ENCODE assay signal across 19 cellular contexts in genomic region chr17:82609655-82610054, GRCh38. TPM values are rescaled to one million over a fixed set of nuclear protein-coding genes. Genes with fewer than 3 reads are reported as not detected.
DNase-seq lines count a peak whose midpoint lies in the region; ATAC-seq and TF ChIP-seq lines count a peak whose summit lies in the region.
"Had no signal": no experiment of that assay in that cellular context is flagged by ENCODE, and none has a peak within 500 bp of the region (broad histone marks: within the 10 kb centered on the region; RNA-seq: fewer than 3 reads in every experiment).

No MANE protein-coding gene starts in this region.

- TF ChIP-seq POLR2A in breast epithelium (IDR thresholded peaks at IDR 0.05), result no peak

- no peaks in the 10 kb centered on the region for H3K4me1 Mint-ChIP-seq in activated CD4-positive, alpha-beta T cell treated with anti-CD3 and anti-CD28 coated beads, Interleukin-2, amount 10 ng/mL, durations not matched to agents 7 days and 5 days
- H3K4me1 Mint-ChIP-seq in activated CD4-positive, alpha-beta T cell treated with anti-CD3 and anti-CD28 coated beads for 36 hours, result no peaks in the 10 kb centered on the region
- H3K4me1 Mint-ChIP-seq in Caco-2 (ENCODE audit: low read depth, unreplicated experiment) (peaks cover 7% of the 10 kb centered on the region), nephron (peaks cover 29% of the 10 kb centered on the region), T-helper 17 cell (peaks cover 8% of the 10 kb centered on the region)

- H3K9me3 Mint-ChIP-seq in activated CD4-positive, alpha-beta T cell treated with anti-CD3 and anti-CD28 coated beads, Interleukin-2, amount 10 ng/mL, durations not matched to agents 7 days and 5 days, result no peaks in the 10 kb centered on the region
- H3K9me3 Mint-ChIP-seq in activated CD4-positive, alpha-beta T cell treated with anti-CD3 and anti-CD28 coated beads for 36 hours (ENCODE audit: low read depth), result no peaks in the 10 kb centered on the region
- H3K9me3 Mint-ChIP-seq in Caco-2 (ENCODE audit: unreplicated experiment), result no peaks in the 10 kb centered on the region
- H3K9me3 Mint-ChIP-seq in nephron, result peaks cover 9% of the 10 kb centered on the region

- H3K36me3 ChIP-seq in Caco-2 (ENCODE audit: control insufficient read depth, insufficient read depth, low read length), result peaks cover 3% of the 10 kb centered on the region; the same call in 1 of the 2 replicates
- H3K36me3 ChIP-seq in breast epithelium, result no peaks in the 10 kb centered on the region

- no peak for TF ChIP-seq CTCF in Caco-2 (IDR thresholded peaks at IDR 0.05; ENCODE audit: insufficient read depth in 1 of 2, low read depth in 1 of 2, low read length in 1 of 2, severe bottlenecking in 1 of 2, unreplicated experiment in 1 of 2)
- no peak for TF ChIP-seq CTCF in nephron (IDR thresholded peaks at IDR 0.05; ENCODE audit: unreplicated experiment in 3 of 3)
- TF ChIP-seq CTCF in breast epithelium (IDR thresholded peaks at IDR 0.05), result no peak

- no peak overlapping the region for H3K4me3 Mint-ChIP-seq in activated CD4-positive, alpha-beta T cell treated with anti-CD3 and anti-CD28 coated beads, Interleukin-2, amount 10 ng/mL, durations not matched to agents 7 days and 5 days
- H3K4me3 Mint-ChIP-seq in activated CD4-positive, alpha-beta T cell treated with anti-CD3 and anti-CD28 coated beads for 36 hours, result no peak overlapping the region
- H3K4me3 Mint-ChIP-seq in Caco-2 (ENCODE audit: unreplicated experiment), result no peak overlapping the region
- no peak overlapping the region for H3K4me3 Mint-ChIP-seq in nephron
- no peak overlapping the region for H3K4me3 Mint-ChIP-seq in T-helper 17 cell

- ATAC-seq in activated CD4-positive, alpha-beta T cell treated with anti-CD3 and anti-CD28 coated beads for 36 hours, result no peak
- no peak for ATAC-seq in T-helper 17 cell
- ATAC-seq: Right ventricle myocardium inferior had no signal

- POLR2A ChIA-PET in activated CD4-positive, alpha-beta T cell treated with anti-CD3 and anti-CD28 coated beads, Interleukin-2, amount 10 ng/mL, durations not matched to agents 7 days and 5 days (lab: Charles Lee), result no interaction called here
- POLR2A ChIA-PET in activated CD4-positive, alpha-beta T cell treated with anti-CD3 and anti-CD28 coated beads for 36 hours (lab: Charles Lee), result no interaction called here
- POLR2A ChIA-PET in Caco-2 (lab: Charles Lee), result no interaction called here

- H3K4me1 ChIP-seq in Caco-2 (no peaks in the 10 kb centered on the region), breast epithelium (no peaks in the 10 kb centered on the region)
- H3K4me1 ChIP-seq: Peyer's patch had no signal

- intact Hi-C loops in activated CD4-positive, alpha-beta T cell treated with anti-CD3 and anti-CD28 coated beads for 36 hours (cut with DNase I, micrococcal nuclease), result no loop called here
- intact Hi-C loops in Caco-2 (cut with micrococcal nuclease; ENCODE audit: unreplicated experiment), result no loop called here
- intact Hi-C loops in breast epithelium (cut with DNase I; ENCODE audit: low total_unique reads), result no loop called here

- H3K4me3 ChIP-seq in Caco-2 (ENCODE audit: low read depth, low read length), result no peak overlapping the region
- no peak overlapping the region for H3K4me3 ChIP-seq in breast epithelium
- H3K4me3 ChIP-seq: GM12878, Peyer's patch had no signal

- peak overlapping the region; percentile 67 for H3K27ac ChIP-seq in angular gyrus (ENCODE audit: low read depth, low read length)
- no peak overlapping the region for H3K27ac ChIP-seq in breast epithelium
- H3K27ac ChIP-seq: Peyer's patch had no signal

- H3K36me3 Mint-ChIP-seq in activated CD4-positive, alpha-beta T cell treated with anti-CD3 and anti-CD28 coated beads, Interleukin-2, amount 10 ng/mL, durations not matched to agents 7 days and 5 days (ENCODE audit: low read depth), result peaks cover 19% of the 10 kb centered on the region
- peaks cover 32% of the 10 kb centered on the region for H3K36me3 Mint-ChIP-seq in activated CD4-positive, alpha-beta T cell treated with anti-CD3 and anti-CD28 coated beads for 36 hours (ENCODE audit: low read depth)
- H3K36me3 Mint-ChIP-seq in Caco-2 (ENCODE audit: insufficient read depth, unreplicated experiment), result peaks cover 100% of the 10 kb centered on the region
- H3K36me3 Mint-ChIP-seq in nephron (ENCODE audit: low read depth), result peaks cover 79% of the 10 kb centered on the region
- peaks cover 4% of the 10 kb centered on the region for H3K36me3 Mint-ChIP-seq in T-helper 17 cell (ENCODE audit: low read depth)

- H3K9me3 ChIP-seq in Caco-2 (no peaks in the 10 kb centered on the region), T-helper 17 cell (ENCODE audit: control insufficient read depth, low read length, poor library complexity, severe bottlenecking) (no peaks in the 10 kb centered on the region), breast epithelium (no peaks in the 10 kb centered on the region)
- H3K9me3 ChIP-seq: Peyer's patch had no signal

- H3K27me3 Mint-ChIP-seq in activated CD4-positive, alpha-beta T cell treated with anti-CD3 and anti-CD28 coated beads, Interleukin-2, amount 10 ng/mL, durations not matched to agents 7 days and 5 days, result no peaks in the 10 kb centered on the region
- H3K27me3 Mint-ChIP-seq in activated CD4-positive, alpha-beta T cell treated with anti-CD3 and anti-CD28 coated beads for 36 hours, result no peaks in the 10 kb centered on the region
- no peaks in the 10 kb centered on the region for H3K27me3 Mint-ChIP-seq in Caco-2 (ENCODE audit: insufficient read depth, unreplicated experiment)
- H3K27me3 Mint-ChIP-seq in nephron (ENCODE audit: low read depth), result no peaks in the 10 kb centered on the region
- H3K27me3 Mint-ChIP-seq in T-helper 17 cell, result no peaks in the 10 kb centered on the region

- H3K27me3 ChIP-seq in Caco-2 (replicated peaks; ENCODE audit: control insufficient read depth, insufficient read depth, low read length) (no peaks in the 10 kb centered on the region), breast epithelium (no peaks in the 10 kb centered on the region)
- H3K27me3 ChIP-seq: Peyer's patch had no signal

- no TSS peak for BruUV-seq in Caco-2 (replicated peaks; lab: Mats Ljungman, UMichigan)

- CTCF ChIA-PET in activated CD4-positive, alpha-beta T cell treated with anti-CD3 and anti-CD28 coated beads, Interleukin-2, amount 10 ng/mL, durations not matched to agents 7 days and 5 days (lab: Charles Lee), result interaction anchor here (1.1 kb wide), 1 partner anchor 15 kb away, joined by 3 read pairs; no protein-coding TSS in a partner anchor
- CTCF ChIA-PET in activated CD4-positive, alpha-beta T cell treated with anti-CD3 and anti-CD28 coated beads for 36 hours (lab: Charles Lee), result interaction anchor here (1.2 kb wide), 1 partner anchor 12 kb away, joined by 4 read pairs; no protein-coding TSS in a partner anchor
- CTCF ChIA-PET in Caco-2 (lab: Charles Lee), result interaction anchor here (0.6 kb wide), 1 partner anchor 693 kb away, joined by 5 read pairs; no protein-coding TSS in a partner anchor

- no peak for DNase-seq in activated CD4-positive, alpha-beta T cell treated with anti-CD3 and anti-CD28 coated beads, Interleukin-2, amount 10 ng/mL, durations not matched to agents 7 days and 5 days
- no peak for DNase-seq in activated CD4-positive, alpha-beta T cell treated with anti-CD3 and anti-CD28 coated beads for 36 hours
- DNase-seq in Caco-2, result no peak
- DNase-seq in mesenteric fat pad (ENCODE audit: low spot score), result no peak
- no peak for DNase-seq in T-helper 17 cell
- no peak for DNase-seq in breast epithelium (ENCODE audit: low spot score in 2 of 2)
- DNase-seq: 8988T, DMS 273 treated with DMSO at 0.1 percent for 48 hours, GDM1, KG1, NCI-H1436, NCI-H2029 treated with DMSO at 0.1 percent for 48 hours, NCI-H510A treated with DMSO at 0.1 percent for 48 hours, NCI-H82, Peyer's patch had no signal

- peak overlapping the region; percentile 34 for H3K27ac Mint-ChIP-seq in activated CD4-positive, alpha-beta T cell treated with anti-CD3 and anti-CD28 coated beads, Interleukin-2, amount 10 ng/mL, durations not matched to agents 7 days and 5 days
- no peak overlapping the region for H3K27ac Mint-ChIP-seq in activated CD4-positive, alpha-beta T cell treated with anti-CD3 and anti-CD28 coated beads for 36 hours
- H3K27ac Mint-ChIP-seq in Caco-2 (ENCODE audit: unreplicated experiment) (peak overlapping the region; percentile 2), nephron (peak overlapping the region in 2 of 3 experiments; percentile 5 to 27), T-helper 17 cell (no peak overlapping the region)

RNA-seq across cellular contexts. Expression of gene WDR45B, which starts 38.6 kb away (rescaled TPM):
- total RNA-seq in activated CD4-positive, alpha-beta T cell treated with anti-CD3 and anti-CD28 coated beads, Interleukin-2, amount 10 ng/mL, durations not matched to agents 7 days and 5 days, result 10 to 100 TPM; 33.5 to 36.4 TPM
- 10 to 100 TPM; 74.1 to 74.8 TPM for total RNA-seq in activated CD4-positive, alpha-beta T cell treated with anti-CD3 and anti-CD28 coated beads for 36 hours
- total RNA-seq in Caco-2 (2022) (106 and 110 TPM in 2 replicates), mesenteric fat pad (65.3 TPM), T-helper 17 cell (10 to 100 TPM; 65.6 to 67.1 TPM), breast epithelium (100 to 1,000 TPM in 1 of 3 donors, 10 to 100 TPM in 2; 74.2 to 118 (median 83.9) TPM)

Comparison
In these comparisons a context has a peak if more than half of its experiments do, and no peak if none do; other contexts are left out.
1. H3K27ac Mint-ChIP-seq: peak in activated CD4-positive, alpha-beta T cell treated with anti-CD3 and anti-CD28 coated beads, Interleukin-2, amount 10 ng/mL, durations not matched to agents 7 days and 5 days (single experiment), Caco-2 (single experiment) and nephron (2 of 3); none in activated CD4-positive, alpha-beta T cell treated with anti-CD3 and anti-CD28 coated beads for 36 hours (single experiment) and T-helper 17 cell (single experiment).